1 cellular context compared by ENCODE assay signal in the genomic region with DNA sequence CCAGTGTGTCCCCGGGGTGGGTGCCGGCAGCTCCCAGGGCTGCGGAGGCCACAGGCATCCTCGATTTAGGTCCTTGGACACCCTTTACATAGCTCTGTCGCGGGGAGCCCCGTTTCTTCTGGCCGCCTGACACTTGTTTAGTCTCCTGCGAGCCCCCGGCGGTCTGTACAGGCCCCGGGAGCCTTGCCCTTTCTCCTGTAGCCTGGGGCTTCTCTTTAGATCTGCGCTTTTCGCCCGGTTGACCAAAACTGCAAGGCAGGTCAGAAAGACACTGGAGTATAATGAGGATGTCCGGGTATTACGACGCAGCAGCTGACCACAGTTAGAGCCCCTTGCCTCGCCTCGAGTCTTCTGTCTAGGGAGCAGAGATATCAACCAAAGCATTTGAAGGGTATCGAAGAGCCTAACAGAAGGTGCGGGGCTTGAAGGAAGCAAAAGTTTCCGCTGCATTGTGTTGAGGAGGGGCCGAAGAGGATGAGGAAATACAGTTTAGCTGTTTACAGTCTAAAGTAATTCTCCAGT.
TF ChIP-seq lines count a peak whose summit lies in the region.

No MANE protein-coding gene starts in this region.

TF ChIP-seq in K562, 482 proteins besides CTCF, POLR2A, EP300 and RAD21 (continues in another document):
- TF ChIP-seq CSDE1 (IDR thresholded peaks at IDR 0.05): no peak
- no peak for TF ChIP-seq DPF2 (IDR thresholded peaks at IDR 0.05)
- no peak for TF ChIP-seq ZBTB34 (CRISPR knock-in tag; IDR thresholded peaks at IDR 0.05)
- no peak for TF ChIP-seq KAT2B (IDR thresholded peaks at IDR 0.05; ENCODE audit: low read depth, low read length)
- TF ChIP-seq ZNF134 (CRISPR knock-in tag; conservative IDR thresholded peaks at IDR 0.05): no peak
- TF ChIP-seq ZNF696 (CRISPR knock-in tag; conservative IDR thresholded peaks at IDR 0.05): no peak
- TF ChIP-seq, protein P1, sequence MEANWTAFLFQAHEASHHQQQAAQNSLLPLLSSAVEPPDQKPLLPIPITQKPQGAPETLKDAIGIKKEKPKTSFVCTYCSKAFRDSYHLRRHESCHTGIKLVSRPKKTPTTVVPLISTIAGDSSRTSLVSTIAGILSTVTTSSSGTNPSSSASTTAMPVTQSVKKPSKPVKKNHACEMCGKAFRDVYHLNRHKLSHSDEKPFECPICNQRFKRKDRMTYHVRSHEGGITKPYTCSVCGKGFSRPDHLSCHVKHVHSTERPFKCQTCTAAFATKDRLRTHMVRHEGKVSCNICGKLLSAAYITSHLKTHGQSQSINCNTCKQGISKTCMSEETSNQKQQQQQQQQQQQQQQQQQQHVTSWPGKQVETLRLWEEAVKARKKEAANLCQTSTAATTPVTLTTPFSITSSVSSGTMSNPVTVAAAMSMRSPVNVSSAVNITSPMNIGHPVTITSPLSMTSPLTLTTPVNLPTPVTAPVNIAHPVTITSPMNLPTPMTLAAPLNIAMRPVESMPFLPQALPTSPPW (CRISPR knock-in tag; IDR thresholded peaks at IDR 0.05): no peak
- no peak for TF ChIP-seq BRD4 (IDR thresholded peaks at IDR 0.05)
- 0 out of 2 replicates have a peak, but pooled peaks have one; percentile 10 for TF ChIP-seq HDAC2 (IDR thresholded peaks at IDR 0.05)
- no peak for TF ChIP-seq ZBTB12 (CRISPR knock-in tag; IDR thresholded peaks at IDR 0.05)
- no peak for TF ChIP-seq ZNF263 (CRISPR knock-in tag; IDR thresholded peaks at IDR 0.05; ENCODE audit: borderline replicate concordance)
- no peak for TF ChIP-seq ZFP1 (CRISPR knock-in tag; IDR thresholded peaks at IDR 0.05)
- no peak for TF ChIP-seq FOXP4 (CRISPR knock-in tag; IDR thresholded peaks at IDR 0.05; ENCODE audit: borderline replicate concordance)
- no peak for TF ChIP-seq STAT5B (CRISPR knock-in tag; IDR thresholded peaks at IDR 0.05)
- no peak for TF ChIP-seq KDM2B (CRISPR knock-in tag; IDR thresholded peaks at IDR 0.05)
- no peak for TF ChIP-seq NR3C1 (CRISPR knock-in tag; IDR thresholded peaks at IDR 0.05)
- no peak for TF ChIP-seq ARID3B (CRISPR knock-in tag; IDR thresholded peaks at IDR 0.05; ENCODE audit: borderline replicate concordance)
- TF ChIP-seq, protein P2, sequence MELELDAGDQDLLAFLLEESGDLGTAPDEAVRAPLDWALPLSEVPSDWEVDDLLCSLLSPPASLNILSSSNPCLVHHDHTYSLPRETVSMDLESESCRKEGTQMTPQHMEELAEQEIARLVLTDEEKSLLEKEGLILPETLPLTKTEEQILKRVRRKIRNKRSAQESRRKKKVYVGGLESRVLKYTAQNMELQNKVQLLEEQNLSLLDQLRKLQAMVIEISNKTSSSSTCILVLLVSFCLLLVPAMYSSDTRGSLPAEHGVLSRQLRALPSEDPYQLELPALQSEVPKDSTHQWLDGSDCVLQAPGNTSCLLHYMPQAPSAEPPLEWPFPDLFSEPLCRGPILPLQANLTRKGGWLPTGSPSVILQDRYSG (tag; conservative IDR thresholded peaks at IDR 0.05; ENCODE audit: low read depth): no peak
- no peak for TF ChIP-seq PKNOX1 (IDR thresholded peaks at IDR 0.05)
- 0 out of 4 replicates have a peak, but pooled peaks of 1 of the 2 experiments have one; percentile 4 for TF ChIP-seq SIN3A (IDR thresholded peaks at IDR 0.05; ENCODE audit: borderline replicate concordance in 2 of 2, control insufficient read depth in 1 of 2, low read depth in 2 of 2, low read length in 2 of 2)
- no peak for TF ChIP-seq E2F3 (CRISPR knock-in tag; IDR thresholded peaks at IDR 0.05)
- TF ChIP-seq ZMIZ1 (IDR thresholded peaks at IDR 0.05; ENCODE audit: low read depth in 2 of 2, low read length in 2 of 2): no peak
- no peak for TF ChIP-seq GTF2E2 (tag; IDR thresholded peaks at IDR 0.05)
- no peak for TF ChIP-seq ZNF431 (CRISPR knock-in tag; IDR thresholded peaks at IDR 0.05)
- no peak for TF ChIP-seq CHD1 (IDR thresholded peaks at IDR 0.05; ENCODE audit: low read length)
- TF ChIP-seq ELF2 (CRISPR knock-in tag; IDR thresholded peaks at IDR 0.05): no peak
- TF ChIP-seq, protein P3, sequence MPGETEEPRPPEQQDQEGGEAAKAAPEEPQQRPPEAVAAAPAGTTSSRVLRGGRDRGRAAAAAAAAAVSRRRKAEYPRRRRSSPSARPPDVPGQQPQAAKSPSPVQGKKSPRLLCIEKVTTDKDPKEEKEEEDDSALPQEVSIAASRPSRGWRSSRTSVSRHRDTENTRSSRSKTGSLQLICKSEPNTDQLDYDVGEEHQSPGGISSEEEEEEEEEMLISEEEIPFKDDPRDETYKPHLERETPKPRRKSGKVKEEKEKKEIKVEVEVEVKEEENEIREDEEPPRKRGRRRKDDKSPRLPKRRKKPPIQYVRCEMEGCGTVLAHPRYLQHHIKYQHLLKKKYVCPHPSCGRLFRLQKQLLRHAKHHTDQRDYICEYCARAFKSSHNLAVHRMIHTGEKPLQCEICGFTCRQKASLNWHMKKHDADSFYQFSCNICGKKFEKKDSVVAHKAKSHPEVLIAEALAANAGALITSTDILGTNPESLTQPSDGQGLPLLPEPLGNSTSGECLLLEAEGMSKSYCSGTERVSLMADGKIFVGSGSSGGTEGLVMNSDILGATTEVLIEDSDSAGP (CRISPR knock-in tag; IDR thresholded peaks at IDR 0.05): no peak
- TF ChIP-seq, protein P4, sequence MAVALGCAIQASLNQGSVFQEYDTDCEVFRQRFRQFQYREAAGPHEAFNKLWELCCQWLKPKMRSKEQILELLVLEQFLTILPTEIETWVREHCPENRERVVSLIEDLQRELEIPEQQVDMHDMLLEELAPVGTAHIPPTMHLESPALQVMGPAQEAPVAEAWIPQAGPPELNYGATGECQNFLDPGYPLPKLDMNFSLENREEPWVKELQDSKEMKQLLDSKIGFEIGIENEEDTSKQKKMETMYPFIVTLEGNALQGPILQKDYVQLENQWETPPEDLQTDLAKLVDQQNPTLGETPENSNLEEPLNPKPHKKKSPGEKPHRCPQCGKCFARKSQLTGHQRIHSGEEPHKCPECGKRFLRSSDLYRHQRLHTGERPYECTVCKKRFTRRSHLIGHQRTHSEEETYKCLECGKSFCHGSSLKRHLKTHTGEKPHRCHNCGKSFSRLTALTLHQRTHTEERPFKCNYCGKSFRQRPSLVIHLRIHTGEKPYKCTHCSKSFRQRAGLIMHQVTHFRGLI (CRISPR knock-in tag; IDR thresholded peaks at IDR 0.05): no peak
- TF ChIP-seq POLR2H (tag; IDR thresholded peaks at IDR 0.05; ENCODE audit: low read depth): 0 out of 2 replicates have a peak, but pooled peaks have one; percentile 5
- TF ChIP-seq SAP30 (IDR thresholded peaks at IDR 0.05; ENCODE audit: borderline replicate concordance, insufficient read depth, low read depth, low read length, poor library complexity, severe bottlenecking): peak; percentile 29
- TF ChIP-seq SMARCA4 (IDR thresholded peaks at IDR 0.05): no peak
- TF ChIP-seq YY1 (IDR thresholded peaks at IDR 0.05; ENCODE audit: borderline replicate concordance in 1 of 3, control insufficient read depth in 1 of 3, extremely low read depth in 1 of 3, insufficient read depth in 3 of 3, insufficient read length in 1 of 3, insufficient replicate concordance in 2 of 3, low read depth in 1 of 3, low read length in 2 of 3): no peak
- no peak for TF ChIP-seq ASH1L (IDR thresholded peaks at IDR 0.05; ENCODE audit: borderline replicate concordance, low read depth, partially characterized antibody)
- TF ChIP-seq PHF8 (IDR thresholded peaks at IDR 0.05; ENCODE audit: borderline replicate concordance, low read length): no peak
- TF ChIP-seq C11orf30 (IDR thresholded peaks at IDR 0.05; ENCODE audit: low read depth): 0 out of 2 replicates have a peak, but pooled peaks have one; percentile 2
- no peak for TF ChIP-seq EP400 (IDR thresholded peaks at IDR 0.05)
- TF ChIP-seq ZNF445 (CRISPR knock-in tag; IDR thresholded peaks at IDR 0.05; ENCODE audit: low read depth): no peak
- TF ChIP-seq RCOR1 (IDR thresholded peaks at IDR 0.05; ENCODE audit: borderline replicate concordance in 1 of 2, low read depth in 2 of 2, low read length in 2 of 2): no peak
- TF ChIP-seq PTRF (tag; IDR thresholded peaks at IDR 0.05): no peak
- TF ChIP-seq, protein P5, sequence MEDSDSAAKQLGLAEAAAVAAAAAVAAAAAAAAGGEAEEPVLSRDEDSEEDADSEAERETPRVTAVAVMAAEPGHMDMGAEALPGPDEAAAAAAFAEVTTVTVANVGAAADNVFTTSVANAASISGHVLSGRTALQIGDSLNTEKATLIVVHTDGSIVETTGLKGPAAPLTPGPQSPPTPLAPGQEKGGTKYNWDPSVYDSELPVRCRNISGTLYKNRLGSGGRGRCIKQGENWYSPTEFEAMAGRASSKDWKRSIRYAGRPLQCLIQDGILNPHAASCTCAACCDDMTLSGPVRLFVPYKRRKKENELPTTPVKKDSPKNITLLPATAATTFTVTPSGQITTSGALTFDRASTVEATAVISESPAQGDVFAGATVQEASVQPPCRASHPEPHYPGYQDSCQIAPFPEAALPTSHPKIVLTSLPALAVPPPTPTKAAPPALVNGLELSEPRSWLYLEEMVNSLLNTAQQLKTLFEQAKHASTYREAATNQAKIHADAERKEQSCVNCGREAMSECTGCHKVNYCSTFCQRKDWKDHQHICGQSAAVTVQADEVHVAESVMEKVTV (CRISPR knock-in tag; IDR thresholded peaks at IDR 0.05): no peak
- TF ChIP-seq NFIX (CRISPR knock-in tag; IDR thresholded peaks at IDR 0.05; ENCODE audit: low read depth): no peak
- no peak for TF ChIP-seq TEAD1 (CRISPR knock-in tag; IDR thresholded peaks at IDR 0.05)
